In the genomic region with DNA sequence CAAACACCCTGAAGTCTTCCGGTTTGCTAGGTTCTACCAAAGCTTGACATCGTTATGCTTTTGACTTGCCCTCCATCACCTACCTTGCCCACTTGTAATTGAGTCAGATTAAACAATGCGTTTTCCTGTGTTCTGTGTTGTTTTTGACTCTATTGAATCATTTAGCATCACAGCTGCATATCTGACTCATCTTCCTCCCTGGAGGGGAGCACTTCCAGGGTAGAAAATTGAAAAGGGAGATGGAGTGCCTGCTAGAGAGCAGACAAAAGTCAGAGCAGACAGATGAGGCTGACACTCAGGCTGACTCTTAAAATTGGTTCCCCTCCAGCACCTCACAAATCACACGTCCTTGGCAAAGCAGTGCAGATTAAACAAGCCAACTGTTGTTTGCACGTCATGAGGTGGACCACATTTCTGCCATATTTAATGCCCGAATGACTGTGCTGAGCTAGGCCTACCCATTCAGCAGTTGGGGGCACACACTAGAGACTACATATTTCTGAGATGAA, we compare ENCODE assay signal across 13 cellular contexts. TPM values are rescaled to one million over a fixed set of nuclear protein-coding genes. Genes with fewer than 3 reads are reported as not detected.
DNase-seq lines count a peak whose midpoint lies in the region; ATAC-seq and TF ChIP-seq lines count a peak whose summit lies in the region.
"Had no signal": no experiment of that assay in that cellular context is flagged by ENCODE, and none has a peak within 500 bp of the region (broad histone marks: within the 10 kb centered on the region; RNA-seq: fewer than 3 reads in every experiment).

No MANE protein-coding gene starts in this region.

- peak overlapping the region; percentile 68 for H3K27ac ChIP-seq in brain microvascular endothelial cell
- H3K27ac ChIP-seq: esophagus squamous epithelium had no signal

- H3K36me3 ChIP-seq in brain microvascular endothelial cell (replicated peaks) (no peaks in the 10 kb centered on the region), H7 (replicated peaks; ENCODE audit: control insufficient read depth, insufficient read depth, low read length) (no peaks in the 10 kb centered on the region)

- TF ChIP-seq CTCF in brain microvascular endothelial cell (IDR thresholded peaks at IDR 0.05; ENCODE audit: low read depth, low read length, missing control alignments) = no peak

- in situ Hi-C loops in ACHN (cut with HindIII; ENCODE audit: low pct_ligation_motif_present, low pct_unique_long_range_greater_than_20kb, low sequenced_read_pairs) = no loop called here
- in situ Hi-C loops in brain microvascular endothelial cell (cut with HindIII; ENCODE audit: low pct_ligation_motif_present, low sequenced_read_pairs) = no loop called here

- ATAC-seq in stimulated activated naive CD8-positive, alpha-beta T cell treated with anti-CD3 and anti-CD28 coated beads, Interleukin-15, Interleukin-2, amounts not matched to agents 100 U/mL and 50 U/mL, for 24 hours = no peak
- ATAC-seq: CD8-positive, alpha-beta T cell had no signal

- H3K4me3 ChIP-seq in brain microvascular endothelial cell (ENCODE audit: low read depth, low read length) (no peak overlapping the region), H7 (ENCODE audit: insufficient read depth, low read depth, low read length) (no peak overlapping the region)
- H3K4me3 ChIP-seq: esophagus squamous epithelium had no signal

- DNase-seq in ACHN = peak; percentile 25
- peak; percentile 58 for DNase-seq in HS-27A (ENCODE audit: low read depth)
- peak; percentile 82 for DNase-seq in brain microvascular endothelial cell
- peak; percentile 79 for DNase-seq in iris pigment epithelial cell (ENCODE audit: low read depth)
- DNase-seq in H7 = no peak
- no peak for DNase-seq in DMS 273 treated with DMSO at 0.1 percent for 48 hours (lab: John Stamatoyannopoulos, UW)
- no peak for DNase-seq in stimulated activated naive CD8-positive, alpha-beta T cell treated with anti-CD3 and anti-CD28 coated beads, Interleukin-15, Interleukin-2, amounts not matched to agents 100 U/mL and 50 U/mL, for 24 hours
- DNase-seq in islet precursor cell = no peak
- DNase-seq: activated CD4-positive, alpha-beta T cell treated with anti-CD3 and anti-CD28 coated beads for 1 hour; activated naive CD4-positive, alpha-beta T cell; CD8-positive, alpha-beta T cell; esophagus squamous epithelium had no signal

- no peaks in the 10 kb centered on the region for H3K27me3 ChIP-seq in brain microvascular endothelial cell (replicated peaks)
- no peaks in the 10 kb centered on the region for H3K27me3 ChIP-seq in H7 (ENCODE audit: control insufficient read depth, insufficient read depth, low read length)
- H3K27me3 ChIP-seq: esophagus squamous epithelium had no signal

RNA-seq across cellular contexts. Expression of gene MPP4, which starts 2.2 kb away (rescaled TPM):
- not detected in 2 replicates for total RNA-seq in H7 (2014; rRNA removed; shearing (Covaris generic))
- total RNA-seq: CD8-positive, alpha-beta T cell; natural killer cell treated with Interleukin-12 subunit alpha and Interleukin-12 subunit beta and Interleukin-15 and Interleukin-18, amount 100 ng/mL, for 72 hours had no signal

RNA-seq across cellular contexts. Expression of gene TMEM237, which starts 52.9 kb away (rescaled TPM):
- total RNA-seq in H7 (2014; rRNA removed; shearing (Covaris generic)) = 29.0 and 32.5 TPM in 2 replicates

Comparison
In these comparisons a context has a peak if more than half of its experiments do, and no peak if none do; other contexts are left out.
1. DNase-seq: peak in ACHN (single experiment), HS-27A (single experiment), brain microvascular endothelial cell (single experiment) and iris pigment epithelial cell (single experiment); none in H7 (single experiment), DMS 273 treated with DMSO at 0.1 percent for 48 hours (single experiment), stimulated activated naive CD8-positive, alpha-beta T cell treated with anti-CD3 and anti-CD28 coated beads, Interleukin-15, Interleukin-2, amounts not matched to agents 100 U/mL and 50 U/mL, for 24 hours (single experiment) and islet precursor cell (single experiment).